In genomic region chr1:23530089-23530749, GRCh38 we compare ENCODE assay signal across 1 cellular context.
TF ChIP-seq lines count a peak whose summit lies in the region.

No MANE protein-coding gene starts in this region.

TF ChIP-seq in K562, 482 proteins besides CTCF, POLR2A, EP300 and RAD21 (continued from another document):
- TF ChIP-seq, protein P1, sequence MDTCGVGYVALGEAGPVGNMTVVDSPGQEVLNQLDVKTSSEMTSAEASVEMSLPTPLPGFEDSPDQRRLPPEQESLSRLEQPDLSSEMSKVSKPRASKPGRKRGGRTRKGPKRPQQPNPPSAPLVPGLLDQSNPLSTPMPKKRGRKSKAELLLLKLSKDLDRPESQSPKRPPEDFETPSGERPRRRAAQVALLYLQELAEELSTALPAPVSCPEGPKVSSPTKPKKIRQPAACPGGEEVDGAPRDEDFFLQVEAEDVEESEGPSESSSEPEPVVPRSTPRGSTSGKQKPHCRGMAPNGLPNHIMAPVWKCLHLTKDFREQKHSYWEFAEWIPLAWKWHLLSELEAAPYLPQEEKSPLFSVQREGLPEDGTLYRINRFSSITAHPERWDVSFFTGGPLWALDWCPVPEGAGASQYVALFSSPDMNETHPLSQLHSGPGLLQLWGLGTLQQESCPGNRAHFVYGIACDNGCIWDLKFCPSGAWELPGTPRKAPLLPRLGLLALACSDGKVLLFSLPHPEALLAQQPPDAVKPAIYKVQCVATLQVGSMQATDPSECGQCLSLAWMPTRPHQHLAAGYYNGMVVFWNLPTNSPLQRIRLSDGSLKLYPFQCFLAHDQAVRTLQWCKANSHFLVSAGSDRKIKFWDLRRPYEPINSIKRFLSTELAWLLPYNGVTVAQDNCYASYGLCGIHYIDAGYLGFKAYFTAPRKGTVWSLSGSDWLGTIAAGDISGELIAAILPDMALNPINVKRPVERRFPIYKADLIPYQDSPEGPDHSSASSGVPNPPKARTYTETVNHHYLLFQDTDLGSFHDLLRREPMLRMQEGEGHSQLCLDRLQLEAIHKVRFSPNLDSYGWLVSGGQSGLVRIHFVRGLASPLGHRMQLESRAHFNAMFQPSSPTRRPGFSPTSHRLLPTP (IDR thresholded peaks at IDR 0.05; ENCODE audit: borderline replicate concordance, extremely low read depth, insufficient read length) = no peak
- 0 out of 2 replicates have a peak, but pooled peaks have one; percentile 30 for TF ChIP-seq NFRKB (IDR thresholded peaks at IDR 0.05; ENCODE audit: low read depth)
- no peak for TF ChIP-seq PTRF (tag; IDR thresholded peaks at IDR 0.05)
- no peak for TF ChIP-seq FOXJ3 (CRISPR knock-in tag; IDR thresholded peaks at IDR 0.05)
- TF ChIP-seq LCOR (CRISPR knock-in tag; IDR thresholded peaks at IDR 0.05) = 0 out of 2 replicates have a peak, but pooled peaks have one; percentile 16
- TF ChIP-seq SLC30A9 (CRISPR knock-in tag; IDR thresholded peaks at IDR 0.05) = no peak
- TF ChIP-seq SUPT5H (IDR thresholded peaks at IDR 0.05) = no peak
- no peak for TF ChIP-seq HIVEP1 (CRISPR knock-in tag; IDR thresholded peaks at IDR 0.05)
- TF ChIP-seq BACH1 (tag; IDR thresholded peaks at IDR 0.05) = no peak
- no peak for TF ChIP-seq ZNF507 (tag; conservative IDR thresholded peaks at IDR 0.05)
- TF ChIP-seq FOXP4 (CRISPR knock-in tag; IDR thresholded peaks at IDR 0.05; ENCODE audit: borderline replicate concordance) = 0 out of 2 replicates have a peak, but pooled peaks have one; percentile 21
- TF ChIP-seq ZNF696 (CRISPR knock-in tag; conservative IDR thresholded peaks at IDR 0.05) = no peak
- TF ChIP-seq ZNF778 (CRISPR knock-in tag; IDR thresholded peaks at IDR 0.05) = no peak
- TF ChIP-seq WHSC1 (IDR thresholded peaks at IDR 0.05; ENCODE audit: low read length) = no peak
- no peak for TF ChIP-seq RERE (CRISPR knock-in tag; IDR thresholded peaks at IDR 0.05; ENCODE audit: borderline replicate concordance)
- no peak for TF ChIP-seq NCOR1 (IDR thresholded peaks at IDR 0.05)
- no peak for TF ChIP-seq FOS (IDR thresholded peaks at IDR 0.05; ENCODE audit: extremely low read depth, insufficient read length)
- TF ChIP-seq, protein P2, sequence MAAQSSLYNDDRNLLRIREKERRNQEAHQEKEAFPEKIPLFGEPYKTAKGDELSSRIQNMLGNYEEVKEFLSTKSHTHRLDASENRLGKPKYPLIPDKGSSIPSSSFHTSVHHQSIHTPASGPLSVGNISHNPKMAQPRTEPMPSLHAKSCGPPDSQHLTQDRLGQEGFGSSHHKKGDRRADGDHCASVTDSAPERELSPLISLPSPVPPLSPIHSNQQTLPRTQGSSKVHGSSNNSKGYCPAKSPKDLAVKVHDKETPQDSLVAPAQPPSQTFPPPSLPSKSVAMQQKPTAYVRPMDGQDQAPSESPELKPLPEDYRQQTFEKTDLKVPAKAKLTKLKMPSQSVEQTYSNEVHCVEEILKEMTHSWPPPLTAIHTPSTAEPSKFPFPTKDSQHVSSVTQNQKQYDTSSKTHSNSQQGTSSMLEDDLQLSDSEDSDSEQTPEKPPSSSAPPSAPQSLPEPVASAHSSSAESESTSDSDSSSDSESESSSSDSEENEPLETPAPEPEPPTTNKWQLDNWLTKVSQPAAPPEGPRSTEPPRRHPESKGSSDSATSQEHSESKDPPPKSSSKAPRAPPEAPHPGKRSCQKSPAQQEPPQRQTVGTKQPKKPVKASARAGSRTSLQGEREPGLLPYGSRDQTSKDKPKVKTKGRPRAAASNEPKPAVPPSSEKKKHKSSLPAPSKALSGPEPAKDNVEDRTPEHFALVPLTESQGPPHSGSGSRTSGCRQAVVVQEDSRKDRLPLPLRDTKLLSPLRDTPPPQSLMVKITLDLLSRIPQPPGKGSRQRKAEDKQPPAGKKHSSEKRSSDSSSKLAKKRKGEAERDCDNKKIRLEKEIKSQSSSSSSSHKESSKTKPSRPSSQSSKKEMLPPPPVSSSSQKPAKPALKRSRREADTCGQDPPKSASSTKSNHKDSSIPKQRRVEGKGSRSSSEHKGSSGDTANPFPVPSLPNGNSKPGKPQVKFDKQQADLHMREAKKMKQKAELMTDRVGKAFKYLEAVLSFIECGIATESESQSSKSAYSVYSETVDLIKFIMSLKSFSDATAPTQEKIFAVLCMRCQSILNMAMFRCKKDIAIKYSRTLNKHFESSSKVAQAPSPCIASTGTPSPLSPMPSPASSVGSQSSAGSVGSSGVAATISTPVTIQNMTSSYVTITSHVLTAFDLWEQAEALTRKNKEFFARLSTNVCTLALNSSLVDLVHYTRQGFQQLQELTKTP (IDR thresholded peaks at IDR 0.05; ENCODE audit: low read depth in 1 of 2, partially characterized antibody in 2 of 2) = no peak
- no peak for TF ChIP-seq MYBL2 (IDR thresholded peaks at IDR 0.05; ENCODE audit: low read depth)
- no peak for TF ChIP-seq MYBL2 (CRISPR knock-in tag; IDR thresholded peaks at IDR 0.05; ENCODE audit: borderline replicate concordance)
- 0 out of 2 replicates have a peak, but pooled peaks have one; percentile 56 for TF ChIP-seq FOXP1 (CRISPR knock-in tag; IDR thresholded peaks at IDR 0.05)
- 0 out of 2 replicates have a peak, but pooled peaks have one; percentile 31 for TF ChIP-seq ZNF232 (CRISPR knock-in tag; IDR thresholded peaks at IDR 0.05)
- no peak for TF ChIP-seq NFXL1 (CRISPR knock-in tag; IDR thresholded peaks at IDR 0.05)
- peak; percentile 45 for TF ChIP-seq TBP (optimal IDR thresholded peaks at IDR 0.05; ENCODE audit: low read depth, low read length)
- peak; percentile 79 for TF ChIP-seq NCOA6 (IDR thresholded peaks at IDR 0.05)
- 0 out of 4 replicates have a peak, but pooled peaks of 1 of the 2 experiments have one; percentile 36 for TF ChIP-seq TEAD1 (CRISPR knock-in tag; IDR thresholded peaks at IDR 0.05)
- no peak for TF ChIP-seq TRIM28 (IDR thresholded peaks at IDR 0.05)
- no peak for TF ChIP-seq ZKSCAN8 (CRISPR knock-in tag; IDR thresholded peaks at IDR 0.05)
- TF ChIP-seq TFAM (CRISPR knock-in tag; conservative IDR thresholded peaks at IDR 0.05) = no peak
- TF ChIP-seq ZNF347 (CRISPR knock-in tag; IDR thresholded peaks at IDR 0.05; ENCODE audit: low read depth) = no peak
- peak in 1 of 2 experiments; percentile 14; a peak in 1 of 4 replicates for TF ChIP-seq NONO (IDR thresholded peaks at IDR 0.05; ENCODE audit: low read depth in 2 of 2, low read length in 1 of 2)
- TF ChIP-seq CREB3 (tag; conservative IDR thresholded peaks at IDR 0.05; ENCODE audit: low read depth) = no peak
